In the genomic region with DNA sequence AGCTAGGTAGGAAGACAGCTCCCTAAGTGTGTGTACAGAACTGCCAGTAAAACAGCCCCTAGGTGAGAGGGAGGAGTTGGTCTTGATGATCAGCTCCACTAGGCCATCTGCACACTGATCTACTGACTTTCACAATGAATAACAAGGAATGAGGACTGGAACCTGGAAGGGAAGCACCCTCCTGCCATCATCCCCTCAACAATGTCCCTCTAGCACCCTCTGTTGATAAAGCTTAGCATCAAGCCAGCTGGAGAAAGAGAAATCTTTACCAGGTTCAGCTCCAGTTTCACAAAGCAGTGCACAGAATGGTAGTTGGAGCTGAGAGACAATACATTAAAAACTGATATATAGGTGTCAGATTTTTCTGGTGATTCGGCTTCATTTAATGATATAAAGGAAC, we compare ENCODE assay signal across 8 cellular contexts. TPM values are rescaled to one million over a fixed set of nuclear protein-coding genes. Genes with fewer than 3 reads are reported as not detected.
A peak's percentile ranks its signal among the peaks of the same experiment; 100 is the strongest.
DNase-seq lines count a peak whose midpoint lies in the region; ATAC-seq, FAIRE-seq and TF ChIP-seq lines count a peak whose summit lies in the region.

No MANE protein-coding gene starts in this region.

- H3K4me3 ChIP-seq in bronchial epithelial cell (ENCODE audit: low read depth, low read length) = no peak overlapping the region
- no peak overlapping the region for H3K4me3 ChIP-seq in neural progenitor cell

- H3K27ac Mint-ChIP-seq in neural progenitor cell = no peak overlapping the region

- no peak overlapping the region for H3K27ac ChIP-seq in neural progenitor cell

- peaks cover 9% of the 10 kb centered on the region for H3K27me3 Mint-ChIP-seq in neural progenitor cell (ENCODE audit: insufficient read depth, low read depth)

- H3F3A ChIP-seq in neural progenitor cell (ENCODE audit: low read depth) = no peaks in the 10 kb centered on the region

- no peak overlapping the region for H3K4me2 ChIP-seq in neural progenitor cell

- H3K27me3 ChIP-seq in bronchial epithelial cell (ENCODE audit: control insufficient read depth, insufficient read depth, low read length) (no peaks in the 10 kb centered on the region), neural progenitor cell (no peaks in the 10 kb centered on the region)

- no peaks in the 10 kb centered on the region for H3K36me3 Mint-ChIP-seq in neural progenitor cell

- no peak overlapping the region for H2AFZ ChIP-seq in neural progenitor cell (replicated peaks)

- peak; percentile 95 for FAIRE-seq in bronchial epithelial cell (lab: Jason Lieb, UNC)

- no peaks in the 10 kb centered on the region for H3K4me1 Mint-ChIP-seq in neural progenitor cell

- no peak overlapping the region for H3K4me3 Mint-ChIP-seq in neural progenitor cell

- no peaks in the 10 kb centered on the region for H3K4me1 ChIP-seq in neural progenitor cell

- H3K9me3 Mint-ChIP-seq in neural progenitor cell = peaks cover 2% of the 10 kb centered on the region

- DNase-seq in AG08396 (ENCODE audit: low spot score) (peak; percentile 61), NCI-H1694 (lab: John Stamatoyannopoulos, UW) (peak; percentile 19), bronchial epithelial cell (ENCODE audit: low read depth) (peak; percentile 80), neural progenitor cell (ENCODE audit: low spot score) (peak; percentile 70), NCI-H187 treated with DMSO at 0.1 percent for 48 hours (lab: John Stamatoyannopoulos, UW) (no peak), middle frontal gyrus (ENCODE audit: extremely low spot score, low spot score) (no peak), DMS79 treated with DMSO at 0.1 percent for 48 hours (lab: John Stamatoyannopoulos, UW) (no peak)

- peak; percentile 69 for TF ChIP-seq CTCF in bronchial epithelial cell (IDR thresholded peaks at IDR 0.05; ENCODE audit: insufficient read depth, low read length, severe bottlenecking)
- TF ChIP-seq CTCF in neural progenitor cell (IDR thresholded peaks at IDR 0.05) = peak; percentile 72

- ATAC-seq in GM19463 (IDR thresholded peaks at IDR 0.05; ENCODE audit: unreplicated experiment) = peak; percentile 53

- no peaks in the 10 kb centered on the region for H3K79me2 ChIP-seq in neural progenitor cell (ENCODE audit: low read depth)

- no peaks in the 10 kb centered on the region for H3K9me3 ChIP-seq in neural progenitor cell (ENCODE audit: low read depth)

- no peaks in the 10 kb centered on the region for H3K36me3 ChIP-seq in bronchial epithelial cell (ENCODE audit: control insufficient read depth, insufficient read depth, low read length)
- no peaks in the 10 kb centered on the region for H3K36me3 ChIP-seq in neural progenitor cell

- no peaks in the 10 kb centered on the region for H4K20me1 ChIP-seq in neural progenitor cell (ENCODE audit: low read depth)

- H3K9ac ChIP-seq in neural progenitor cell = no peak overlapping the region

RNA-seq across cellular contexts. Expression of a gene that starts 57.2 kb away (rescaled TPM):
- total RNA-seq in bronchial epithelial cell (2.6 and 3.2 TPM in 2 replicates), neural progenitor cell (ENCODE audit: low replicate concordance) (9.3 and 13.8 TPM in 2 replicates)

Comparison
In these comparisons a context has a peak if more than half of its experiments do, and no peak if none do; other contexts are left out.
1. DNase-seq: peak in AG08396 (single experiment), NCI-H1694 (single experiment), bronchial epithelial cell (single experiment) and neural progenitor cell (single experiment); none in NCI-H187 treated with DMSO at 0.1 percent for 48 hours (single experiment), middle frontal gyrus (single experiment) and DMS79 treated with DMSO at 0.1 percent for 48 hours (single experiment).